In genomic region chrX:30992381-30992904, GRCh38 we compare ENCODE assay signal across 1 cellular context.
A peak's percentile ranks its signal among the peaks of the same experiment; 100 is the strongest.
TF ChIP-seq lines count a peak whose summit lies in the region.

No MANE protein-coding gene starts in this region.

TF ChIP-seq in HepG2, 621 proteins besides CTCF, POLR2A, EP300 and RAD21 (continued from another document and continues in another):
- TF ChIP-seq HMGXB3 (CRISPR knock-in tag; IDR thresholded peaks at IDR 0.05; ENCODE audit: borderline replicate concordance) = no peak
- TF ChIP-seq ZNF558 (CRISPR knock-in tag; IDR thresholded peaks at IDR 0.05; ENCODE audit: borderline replicate concordance) = no peak
- TF ChIP-seq GTF2F1 (IDR thresholded peaks at IDR 0.05; ENCODE audit: low read length) = no peak
- no peak for TF ChIP-seq PCBP1 (IDR thresholded peaks at IDR 0.05; ENCODE audit: borderline replicate concordance, low read depth, low read length)
- TF ChIP-seq TCF7 (IDR thresholded peaks at IDR 0.05; ENCODE audit: low read depth) = peak; percentile 81
- TF ChIP-seq ZFP1 (CRISPR knock-in tag; IDR thresholded peaks at IDR 0.05) = no peak
- no peak for TF ChIP-seq SIN3A (IDR thresholded peaks at IDR 0.05; ENCODE audit: borderline replicate concordance, low read depth, low read length)
- TF ChIP-seq PRPF4 (IDR thresholded peaks at IDR 0.05; ENCODE audit: low read depth, low read length, poor library complexity, severe bottlenecking) = no peak
- TF ChIP-seq ZBTB43 (CRISPR knock-in tag; conservative IDR thresholded peaks at IDR 0.05) = no peak
- no peak for TF ChIP-seq ZNF557 (CRISPR knock-in tag; IDR thresholded peaks at IDR 0.05)
- peak; percentile 62; the same call in 1 of the 2 replicates for TF ChIP-seq ZBTB7B (CRISPR knock-in tag; IDR thresholded peaks at IDR 0.05)
- TF ChIP-seq FOXK2 (IDR thresholded peaks at IDR 0.05) = no peak
- TF ChIP-seq CSRNP2 (CRISPR knock-in tag; conservative IDR thresholded peaks at IDR 0.05; ENCODE audit: low read depth) = no peak
- no peak for TF ChIP-seq MYC (CRISPR knock-in tag; IDR thresholded peaks at IDR 0.05; ENCODE audit: borderline replicate concordance)
- TF ChIP-seq CERS6 (CRISPR knock-in tag; IDR thresholded peaks at IDR 0.05) = no peak
- TF ChIP-seq GRHL1 (CRISPR knock-in tag; conservative IDR thresholded peaks at IDR 0.05) = no peak
- TF ChIP-seq ZNF629 (CRISPR knock-in tag; conservative IDR thresholded peaks at IDR 0.05) = no peak
- no peak for TF ChIP-seq ZNF605 (CRISPR knock-in tag; IDR thresholded peaks at IDR 0.05)
- TF ChIP-seq HNRNPK (IDR thresholded peaks at IDR 0.05; ENCODE audit: low read depth, low read length, poor library complexity, severe bottlenecking) = no peak
- TF ChIP-seq GATA4 (IDR thresholded peaks at IDR 0.05; ENCODE audit: borderline replicate concordance, low read depth) = peak; percentile 56; the same call in 1 of the 2 replicates
- TF ChIP-seq RARA (CRISPR knock-in tag; IDR thresholded peaks at IDR 0.05) = peak; percentile 55
- TF ChIP-seq TBP (CRISPR knock-in tag; IDR thresholded peaks at IDR 0.05) = no peak
- TF ChIP-seq MNT (IDR thresholded peaks at IDR 0.05) = no peak
- peak; percentile 63; the same call in 1 of the 2 replicates for TF ChIP-seq AHDC1 (CRISPR knock-in tag; IDR thresholded peaks at IDR 0.05; ENCODE audit: borderline replicate concordance)
- no peak for TF ChIP-seq ZBTB8A (CRISPR knock-in tag; IDR thresholded peaks at IDR 0.05; ENCODE audit: borderline replicate concordance, low read depth)
- TF ChIP-seq MBNL3 (CRISPR knock-in tag; conservative IDR thresholded peaks at IDR 0.05) = no peak
- no peak for TF ChIP-seq CEBPB (IDR thresholded peaks at IDR 0.05; ENCODE audit: borderline replicate concordance, low read depth, low read length)
- TF ChIP-seq PBX3 (CRISPR knock-in tag; IDR thresholded peaks at IDR 0.05; ENCODE audit: borderline replicate concordance) = no peak
- TF ChIP-seq POGK (CRISPR knock-in tag; conservative IDR thresholded peaks at IDR 0.05) = no peak
- TF ChIP-seq STAT5B (CRISPR knock-in tag; IDR thresholded peaks at IDR 0.05) = no peak
- TF ChIP-seq JARID2 (CRISPR knock-in tag; IDR thresholded peaks at IDR 0.05; ENCODE audit: insufficient replicate concordance) = no peak
- no peak for TF ChIP-seq HIC2 (CRISPR knock-in tag; IDR thresholded peaks at IDR 0.05; ENCODE audit: low read depth)
- peak; percentile 59; the same call in 1 of the 2 replicates for TF ChIP-seq PPARG (CRISPR knock-in tag; conservative IDR thresholded peaks at IDR 0.05)
- TF ChIP-seq ZNF484 (CRISPR knock-in tag; IDR thresholded peaks at IDR 0.05; ENCODE audit: borderline replicate concordance, low read depth) = no peak
- no peak for TF ChIP-seq SMC3 (IDR thresholded peaks at IDR 0.05; ENCODE audit: low read length)
- TF ChIP-seq AHR (CRISPR knock-in tag; IDR thresholded peaks at IDR 0.05) = no peak
